In genomic region chr1:184753608-184754478, GRCh38 we compare ENCODE assay signal across 8 cellular contexts. TPM values are rescaled to one million over a fixed set of nuclear protein-coding genes. Genes with fewer than 3 reads are reported as not detected.
DNase-seq lines count a peak whose midpoint lies in the region; ATAC-seq and TF ChIP-seq lines count a peak whose summit lies in the region.

No MANE protein-coding gene starts in this region.

- TF ChIP-seq CTCF in C4-2B (conservative IDR thresholded peaks at IDR 0.05) = no peak
- TF ChIP-seq CTCF in MCF 10A (IDR thresholded peaks at IDR 0.05; ENCODE audit: unreplicated experiment) = no peak

- H3K9me3 Mint-ChIP-seq in MCF 10A (ENCODE audit: unreplicated experiment) = no peaks in the 10 kb centered on the region
- no peaks in the 10 kb centered on the region for H3K9me3 Mint-ChIP-seq in immature natural killer cell

- intact Hi-C loops in MCF 10A (cut with micrococcal nuclease) = loop anchor here (1.0 to 5.0 kb wide), 2 partner anchors 38 to 403 kb away; partner anchors contain the start of genes SWT1 and TRMT1L

- DNase-seq in SW480 (ENCODE audit: low spot score) (peak; percentile 32), MCF 10A (ENCODE audit: unreplicated experiment) (peak; percentile 18), immature natural killer cell (peak in 1 of 3 donors; percentile 3), pons (ENCODE audit: low spot score) (no peak)
- DNase-seq in stimulated activated CD4-positive, alpha-beta T cell treated with anti-CD3 and anti-CD28 coated beads, Interleukin-12 subunit alpha, Interleukin-12 subunit beta, amount 100 ng/mL, for 24 hours (ENCODE audit: low read depth in 2 of 2) = peak; percentile 15 to 22

- peak overlapping the region; percentile 43; the same call in 1 of the 2 replicates for H3K9ac ChIP-seq in HUES48 (ENCODE audit: low read depth, low read length)

- peak overlapping the region; percentile 87 for H3K4me3 ChIP-seq in HUES48 (ENCODE audit: low read depth, low read length)

- peak overlapping the region; percentile 90 for H3K27ac ChIP-seq in C4-2B
- H3K27ac ChIP-seq in HUES48 (ENCODE audit: low read depth, low read length) = peak overlapping the region; percentile 86

- TSS peak; percentile 50 for BruUV-seq in MCF 10A (replicated peaks; lab: Mats Ljungman, UMichigan)

- peak; percentile 15 for ATAC-seq in GM21360 (IDR thresholded peaks at IDR 0.05; ENCODE audit: unreplicated experiment)

- peaks cover 17% of the 10 kb centered on the region for H3K27me3 ChIP-seq in HUES48 (ENCODE audit: control insufficient read depth, insufficient read depth, low read length)

- no peaks in the 10 kb centered on the region for H3K36me3 ChIP-seq in HUES48 (ENCODE audit: control insufficient read depth, insufficient read depth, low read length)

- peak overlapping the region; percentile 93 for H3K4me3 Mint-ChIP-seq in MCF 10A (ENCODE audit: unreplicated experiment)
- peak overlapping the region; percentile 94 to 97 (median 95) for H3K4me3 Mint-ChIP-seq in immature natural killer cell

- CTCF ChIA-PET in MCF 10A (lab: Yijun Ruan, JAX) = interaction anchor here (0.6 to 1.5 kb wide), 6 partner anchors 17 to 927 kb away, joined by 3 to 9 read pairs (median 4); no protein-coding TSS in a partner anchor

- peaks cover 6% of the 10 kb centered on the region; the same call in 1 of the 2 replicates for H3K4me1 ChIP-seq in HUES48 (ENCODE audit: control insufficient read depth, insufficient read depth, low read length)

- H3K27ac Mint-ChIP-seq in MCF 10A (ENCODE audit: low read depth, unreplicated experiment) = peak overlapping the region; percentile 96
- H3K27ac Mint-ChIP-seq in immature natural killer cell = peak overlapping the region; percentile 89 to 95 (median 92)

- H3K36me3 Mint-ChIP-seq in MCF 10A (ENCODE audit: insufficient read depth, unreplicated experiment) = peaks cover 12% of the 10 kb centered on the region
- no peaks in the 10 kb centered on the region for H3K36me3 Mint-ChIP-seq in immature natural killer cell

- H3K4me1 Mint-ChIP-seq in MCF 10A (ENCODE audit: insufficient read depth, unreplicated experiment) (peaks cover 27% of the 10 kb centered on the region), immature natural killer cell (peaks cover 29 to 48% of the 10 kb centered on the region in 2 donors)

- POLR2A ChIA-PET in MCF 10A (lab: Yijun Ruan, JAX) = interaction anchor here (0.5 to 4.0 kb wide), 32 partner anchors 10 to 1621 kb away, joined by 3 to 35 read pairs (median 4); partner anchors contain the start of genes RNF2, SWT1, TPR and TRMT1L

- H3K27me3 Mint-ChIP-seq in MCF 10A (ENCODE audit: insufficient read depth, unreplicated experiment) = no peaks in the 10 kb centered on the region
- H3K27me3 Mint-ChIP-seq in immature natural killer cell (ENCODE audit: low read depth in 3 of 3) = peaks cover 0 to 14% (median 1%) of the 10 kb centered on the region in 3 donors

- H3K9me3 ChIP-seq in HUES48 (ENCODE audit: control insufficient read depth, insufficient read depth, low read length) = no peaks in the 10 kb centered on the region

RNA-seq across cellular contexts. Expression of gene EDEM3, which starts 0.8 kb away (rescaled TPM):
- total RNA-seq in MCF 10A (2022) = 58.3 and 63.5 TPM in 2 replicates
- polyA plus RNA-seq in immature natural killer cell = 1 to 10 TPM; 4.8 to 8.0 (median 6.1) TPM
